In genomic region chr1:19596719-19597462, GRCh38 we compare ENCODE assay signal across 1 cellular context.
A peak's percentile ranks its signal among the peaks of the same experiment; 100 is the strongest.
TF ChIP-seq lines count a peak whose summit lies in the region.

No MANE protein-coding gene starts in this region.

TF ChIP-seq in K562, 482 proteins besides CTCF, POLR2A, EP300 and RAD21 (continued from another document and continues in another):
- TF ChIP-seq, protein P1, sequence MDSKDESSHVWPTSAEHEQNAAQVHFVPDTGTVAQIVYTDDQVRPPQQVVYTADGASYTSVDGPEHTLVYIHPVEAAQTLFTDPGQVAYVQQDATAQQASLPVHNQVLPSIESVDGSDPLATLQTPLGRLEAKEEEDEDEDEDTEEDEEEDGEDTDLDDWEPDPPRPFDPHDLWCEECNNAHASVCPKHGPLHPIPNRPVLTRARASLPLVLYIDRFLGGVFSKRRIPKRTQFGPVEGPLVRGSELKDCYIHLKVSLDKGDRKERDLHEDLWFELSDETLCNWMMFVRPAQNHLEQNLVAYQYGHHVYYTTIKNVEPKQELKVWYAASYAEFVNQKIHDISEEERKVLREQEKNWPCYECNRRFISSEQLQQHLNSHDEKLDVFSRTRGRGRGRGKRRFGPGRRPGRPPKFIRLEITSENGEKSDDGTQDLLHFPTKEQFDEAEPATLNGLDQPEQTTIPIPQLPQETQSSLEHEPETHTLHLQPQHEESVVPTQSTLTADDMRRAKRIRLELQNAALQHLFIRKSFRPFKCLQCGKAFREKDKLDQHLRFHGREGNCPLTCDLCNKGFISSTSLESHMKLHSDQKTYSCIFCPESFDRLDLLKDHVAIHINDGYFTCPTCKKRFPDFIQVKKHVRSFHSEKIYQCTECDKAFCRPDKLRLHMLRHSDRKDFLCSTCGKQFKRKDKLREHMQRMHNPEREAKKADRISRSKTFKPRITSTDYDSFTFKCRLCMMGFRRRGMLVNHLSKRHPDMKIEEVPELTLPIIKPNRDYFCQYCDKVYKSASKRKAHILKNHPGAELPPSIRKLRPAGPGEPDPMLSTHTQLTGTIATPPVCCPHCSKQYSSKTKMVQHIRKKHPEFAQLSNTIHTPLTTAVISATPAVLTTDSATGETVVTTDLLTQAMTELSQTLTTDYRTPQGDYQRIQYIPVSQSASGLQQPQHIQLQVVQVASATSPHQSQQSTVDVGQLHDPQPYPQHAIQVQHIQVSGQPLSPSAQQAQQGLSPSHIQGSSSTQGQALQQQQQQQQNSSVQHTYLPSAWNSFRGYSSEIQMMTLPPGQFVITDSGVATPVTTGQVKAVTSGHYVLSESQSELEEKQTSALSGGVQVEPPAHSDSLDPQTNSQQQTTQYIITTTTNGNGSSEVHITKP (IDR thresholded peaks at IDR 0.05; ENCODE audit: partially characterized antibody) = no peak
- no peak for TF ChIP-seq ZNF668 (CRISPR knock-in tag; IDR thresholded peaks at IDR 0.05)
- TF ChIP-seq ZBTB8A (IDR thresholded peaks at IDR 0.05; ENCODE audit: partially characterized antibody) = no peak
- TF ChIP-seq, protein P2, sequence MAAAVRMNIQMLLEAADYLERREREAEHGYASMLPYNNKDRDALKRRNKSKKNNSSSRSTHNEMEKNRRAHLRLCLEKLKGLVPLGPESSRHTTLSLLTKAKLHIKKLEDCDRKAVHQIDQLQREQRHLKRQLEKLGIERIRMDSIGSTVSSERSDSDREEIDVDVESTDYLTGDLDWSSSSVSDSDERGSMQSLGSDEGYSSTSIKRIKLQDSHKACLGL (CRISPR knock-in tag; IDR thresholded peaks at IDR 0.05; ENCODE audit: borderline replicate concordance, poor library complexity, severe bottlenecking) = no peak
- no peak for TF ChIP-seq NONO (IDR thresholded peaks at IDR 0.05; ENCODE audit: low read depth in 2 of 2, low read length in 1 of 2)
- TF ChIP-seq NFIC (IDR thresholded peaks at IDR 0.05) = peak; percentile 16; the same call in 1 of the 2 replicates
- TF ChIP-seq HIVEP1 (CRISPR knock-in tag; IDR thresholded peaks at IDR 0.05) = no peak
- TF ChIP-seq GATAD2B (IDR thresholded peaks at IDR 0.05; ENCODE audit: borderline replicate concordance) = no peak
- TF ChIP-seq COPS2 (conservative IDR thresholded peaks at IDR 0.05) = no peak
- no peak for TF ChIP-seq ESRRB (CRISPR knock-in tag; IDR thresholded peaks at IDR 0.05; ENCODE audit: borderline replicate concordance)
- peak; percentile 33; the same call in 1 of the 2 replicates for TF ChIP-seq LCOR (CRISPR knock-in tag; IDR thresholded peaks at IDR 0.05)
- TF ChIP-seq CTCFL (IDR thresholded peaks at IDR 0.05; ENCODE audit: borderline replicate concordance, insufficient read depth, low read depth, low read length, poor library complexity, severe bottlenecking) = no peak
- TF ChIP-seq ZSCAN29 (IDR thresholded peaks at IDR 0.05) = no peak
- peak; percentile 98 for TF ChIP-seq TAF1 (IDR thresholded peaks at IDR 0.05; ENCODE audit: control insufficient read depth, extremely low read depth, insufficient read depth, low read length, severe bottlenecking)
- TF ChIP-seq, protein P3, sequence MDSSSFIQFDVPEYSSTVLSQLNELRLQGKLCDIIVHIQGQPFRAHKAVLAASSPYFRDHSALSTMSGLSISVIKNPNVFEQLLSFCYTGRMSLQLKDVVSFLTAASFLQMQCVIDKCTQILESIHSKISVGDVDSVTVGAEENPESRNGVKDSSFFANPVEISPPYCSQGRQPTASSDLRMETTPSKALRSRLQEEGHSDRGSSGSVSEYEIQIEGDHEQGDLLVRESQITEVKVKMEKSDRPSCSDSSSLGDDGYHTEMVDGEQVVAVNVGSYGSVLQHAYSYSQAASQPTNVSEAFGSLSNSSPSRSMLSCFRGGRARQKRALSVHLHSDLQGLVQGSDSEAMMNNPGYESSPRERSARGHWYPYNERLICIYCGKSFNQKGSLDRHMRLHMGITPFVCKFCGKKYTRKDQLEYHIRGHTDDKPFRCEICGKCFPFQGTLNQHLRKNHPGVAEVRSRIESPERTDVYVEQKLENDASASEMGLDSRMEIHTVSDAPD (CRISPR knock-in tag; IDR thresholded peaks at IDR 0.05) = no peak
- TF ChIP-seq FOXA3 (CRISPR knock-in tag; conservative IDR thresholded peaks at IDR 0.05 in 1 of 2, IDR thresholded peaks at IDR 0.05 in 1 of 2) = peak in 1 of 2 experiments; percentile 84; a peak in 1 of 4 replicates
- peak; percentile 94 for TF ChIP-seq CREB1 (IDR thresholded peaks at IDR 0.05)
- TF ChIP-seq CREB1 (CRISPR knock-in tag; IDR thresholded peaks at IDR 0.05) = peak; percentile 88
- TF ChIP-seq CEBPB (tag; IDR thresholded peaks at IDR 0.05) = no peak
- no peak for TF ChIP-seq FOXA1 (IDR thresholded peaks at IDR 0.05; ENCODE audit: borderline replicate concordance)
- TF ChIP-seq TAF9B (IDR thresholded peaks at IDR 0.05; ENCODE audit: partially characterized antibody) = peak; percentile 85
- TF ChIP-seq, protein P4, sequence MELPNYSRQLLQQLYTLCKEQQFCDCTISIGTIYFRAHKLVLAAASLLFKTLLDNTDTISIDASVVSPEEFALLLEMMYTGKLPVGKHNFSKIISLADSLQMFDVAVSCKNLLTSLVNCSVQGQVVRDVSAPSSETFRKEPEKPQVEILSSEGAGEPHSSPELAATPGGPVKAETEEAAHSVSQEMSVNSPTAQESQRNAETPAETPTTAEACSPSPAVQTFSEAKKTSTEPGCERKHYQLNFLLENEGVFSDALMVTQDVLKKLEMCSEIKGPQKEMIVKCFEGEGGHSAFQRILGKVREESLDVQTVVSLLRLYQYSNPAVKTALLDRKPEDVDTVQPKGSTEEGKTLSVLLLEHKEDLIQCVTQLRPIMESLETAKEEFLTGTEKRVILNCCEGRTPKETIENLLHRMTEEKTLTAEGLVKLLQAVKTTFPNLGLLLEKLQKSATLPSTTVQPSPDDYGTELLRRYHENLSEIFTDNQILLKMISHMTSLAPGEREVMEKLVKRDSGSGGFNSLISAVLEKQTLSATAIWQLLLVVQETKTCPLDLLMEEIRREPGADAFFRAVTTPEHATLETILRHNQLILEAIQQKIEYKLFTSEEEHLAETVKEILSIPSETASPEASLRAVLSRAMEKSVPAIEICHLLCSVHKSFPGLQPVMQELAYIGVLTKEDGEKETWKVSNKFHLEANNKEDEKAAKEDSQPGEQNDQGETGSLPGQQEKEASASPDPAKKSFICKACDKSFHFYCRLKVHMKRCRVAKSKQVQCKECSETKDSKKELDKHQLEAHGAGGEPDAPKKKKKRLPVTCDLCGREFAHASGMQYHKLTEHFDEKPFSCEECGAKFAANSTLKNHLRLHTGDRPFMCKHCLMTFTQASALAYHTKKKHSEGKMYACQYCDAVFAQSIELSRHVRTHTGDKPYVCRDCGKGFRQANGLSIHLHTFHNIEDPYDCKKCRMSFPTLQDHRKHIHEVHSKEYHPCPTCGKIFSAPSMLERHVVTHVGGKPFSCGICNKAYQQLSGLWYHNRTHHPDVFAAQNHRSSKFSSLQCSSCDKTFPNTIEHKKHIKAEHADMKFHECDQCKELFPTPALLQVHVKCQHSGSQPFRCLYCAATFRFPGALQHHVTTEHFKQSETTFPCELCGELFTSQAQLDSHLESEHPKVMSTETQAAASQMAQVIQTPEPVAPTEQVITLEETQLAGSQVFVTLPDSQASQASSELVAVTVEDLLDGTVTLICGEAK (IDR thresholded peaks at IDR 0.05) = peak; percentile 72
- TF ChIP-seq, protein P4 (CRISPR knock-in tag; IDR thresholded peaks at IDR 0.05) = no peak
- TF ChIP-seq NCOR1 (IDR thresholded peaks at IDR 0.05) = no peak
- TF ChIP-seq GMEB1 (CRISPR knock-in tag; IDR thresholded peaks at IDR 0.05) = no peak
- 0 out of 2 replicates have a peak, but pooled peaks have one; percentile 51 for TF ChIP-seq ZNF143 (CRISPR knock-in tag; IDR thresholded peaks at IDR 0.05)
- no peak for TF ChIP-seq ZNF197 (CRISPR knock-in tag; IDR thresholded peaks at IDR 0.05; ENCODE audit: low read depth)
- TF ChIP-seq ZNF263 (CRISPR knock-in tag; IDR thresholded peaks at IDR 0.05; ENCODE audit: borderline replicate concordance) = peak; percentile 57; the same call in 1 of the 2 replicates
- TF ChIP-seq, protein P5, sequence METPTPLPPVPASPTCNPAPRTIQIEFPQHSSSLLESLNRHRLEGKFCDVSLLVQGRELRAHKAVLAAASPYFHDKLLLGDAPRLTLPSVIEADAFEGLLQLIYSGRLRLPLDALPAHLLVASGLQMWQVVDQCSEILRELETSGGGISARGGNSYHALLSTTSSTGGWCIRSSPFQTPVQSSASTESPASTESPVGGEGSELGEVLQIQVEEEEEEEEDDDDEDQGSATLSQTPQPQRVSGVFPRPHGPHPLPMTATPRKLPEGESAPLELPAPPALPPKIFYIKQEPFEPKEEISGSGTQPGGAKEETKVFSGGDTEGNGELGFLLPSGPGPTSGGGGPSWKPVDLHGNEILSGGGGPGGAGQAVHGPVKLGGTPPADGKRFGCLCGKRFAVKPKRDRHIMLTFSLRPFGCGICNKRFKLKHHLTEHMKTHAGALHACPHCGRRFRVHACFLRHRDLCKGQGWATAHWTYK (CRISPR knock-in tag; IDR thresholded peaks at IDR 0.05) = peak; percentile 81
- TF ChIP-seq HDGF (IDR thresholded peaks at IDR 0.05) = no peak
- TF ChIP-seq SIRT6 (IDR thresholded peaks at IDR 0.05; ENCODE audit: low read depth, low read length) = no peak
- peak in 1 of 2 experiments; percentile 91; a peak in 2 of 4 replicates for TF ChIP-seq CSDE1 (IDR thresholded peaks at IDR 0.05)
- no peak for TF ChIP-seq STAG1 (CRISPR knock-in tag; IDR thresholded peaks at IDR 0.05; ENCODE audit: borderline replicate concordance)
- TF ChIP-seq ETS1 (conservative IDR thresholded peaks at IDR 0.05; ENCODE audit: control insufficient read depth, low read depth, low read length) = peak; percentile 64; the same call in 1 of the 2 replicates
- TF ChIP-seq ZNF347 (CRISPR knock-in tag; IDR thresholded peaks at IDR 0.05; ENCODE audit: low read depth) = no peak
- no peak for TF ChIP-seq KAT2B (IDR thresholded peaks at IDR 0.05; ENCODE audit: low read depth, low read length)
- TF ChIP-seq, protein P6, sequence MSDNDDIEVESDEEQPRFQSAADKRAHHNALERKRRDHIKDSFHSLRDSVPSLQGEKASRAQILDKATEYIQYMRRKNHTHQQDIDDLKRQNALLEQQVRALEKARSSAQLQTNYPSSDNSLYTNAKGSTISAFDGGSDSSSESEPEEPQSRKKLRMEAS (CRISPR knock-in tag; IDR thresholded peaks at IDR 0.05) = no peak; the same call in 1 of the 2 replicates
- TF ChIP-seq MEIS2 (IDR thresholded peaks at IDR 0.05; ENCODE audit: partially characterized antibody) = peak; percentile 87
- no peak for TF ChIP-seq IFI16 (CRISPR knock-in tag; IDR thresholded peaks at IDR 0.05)
